Comparison of ENCODE assay signal across 34 cellular contexts in the genomic region with DNA sequence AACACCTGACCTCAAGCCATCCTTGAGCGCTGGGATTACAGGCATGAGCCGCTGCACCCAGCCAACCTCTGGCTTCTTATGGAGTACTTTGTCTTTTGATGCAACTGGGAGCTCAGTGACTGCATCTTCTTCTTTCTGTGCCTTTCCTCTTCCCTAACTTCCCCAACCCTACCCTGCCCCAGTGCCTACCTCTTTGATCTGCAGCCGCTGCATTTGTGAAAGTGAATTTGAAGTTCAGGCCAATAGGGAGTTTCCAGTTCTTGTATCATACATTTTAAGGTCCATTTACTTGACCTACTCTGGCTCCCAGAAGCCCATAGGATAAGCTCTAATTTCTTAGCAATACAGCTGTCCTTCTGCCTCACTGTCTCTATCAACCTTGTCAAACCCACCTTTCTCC.
"Had no signal": no experiment of that assay in that cellular context is flagged by ENCODE, and none has a peak within 500 bp of the region (broad histone marks: within the 10 kb centered on the region; RNA-seq: fewer than 3 reads in every experiment).

No MANE protein-coding gene starts in this region.

- H3K36me3 Mint-ChIP-seq: activated CD4-positive, alpha-beta memory T cell treated with anti-CD3 and anti-CD28 coated beads for 36 hours; activated naive CD4-positive, alpha-beta T cell treated with anti-CD3 and anti-CD28 coated beads, Interleukin-2, amount 50 U/mL, for 72 hours; T-cell had no signal

- H3K27ac Mint-ChIP-seq: activated B cell treated with CpG ODN at 0.5 μM for 24 hours; activated CD4-positive, alpha-beta memory T cell treated with anti-CD3 and anti-CD28 coated beads for 36 hours; activated naive CD4-positive, alpha-beta T cell treated with anti-CD3 and anti-CD28 coated beads for 36 hours; activated T-helper 1 cell treated with anti-CD3 and anti-CD28 coated beads, Interleukin-12 subunit alpha, Interleukin-12 subunit beta, Interleukin-2, Interleukin-4 antibody, amounts not matched to agents 30 ng/mL and 10 ng/mL and 1 ng/mL, durations not matched to agents 14 hours and 24 hours and 36 hours; T-cell had no signal

- H3K4me1 ChIP-seq: adrenal gland, body of pancreas, breast epithelium had no signal

- ATAC-seq: body of pancreas, Right ventricle myocardium inferior, SK-N-SH treated with all-trans-retinoic acid at 6 μM for 48 hours had no signal

- H3K27me3 ChIP-seq: adrenal gland, body of pancreas, breast epithelium had no signal

- H3K4me3 Mint-ChIP-seq: activated B cell treated with CpG ODN at 0.5 μM for 24 hours; activated CD4-positive, alpha-beta memory T cell treated with anti-CD3 and anti-CD28 coated beads for 36 hours; activated naive CD4-positive, alpha-beta T cell treated with anti-CD3 and anti-CD28 coated beads for 36 hours; activated T-cell treated with anti-CD3 and anti-CD28 coated beads, Interleukin-2, amount 50 U/mL, for 4 hours; activated T-helper 1 cell treated with anti-CD3 and anti-CD28 coated beads, Interleukin-12 subunit alpha, Interleukin-12 subunit beta, Interleukin-2, Interleukin-4 antibody, amounts not matched to agents 30 ng/mL and 10 ng/mL and 1 ng/mL, durations not matched to agents 14 hours and 24 hours and 36 hours; T-cell had no signal

- DNase-seq: activated B cell treated with CpG ODN at 0.5 μM for 24 hours; activated CD4-positive, alpha-beta T cell treated with anti-CD3 and anti-CD28 coated beads for 4 hours; activated CD4-positive, alpha-beta T cell treated with anti-CD3 and anti-CD28 coated beads, Interleukin-2, amount 50 U/mL, for 1 hour; activated CD4-positive, CD25-positive, alpha-beta regulatory T cell treated with anti-CD3 and anti-CD28 coated beads, Interleukin-2, amount 50 U/mL, for 72 hours; activated CD8-positive, alpha-beta memory T cell treated with anti-CD3 and anti-CD28 coated beads, Interleukin-2, amount 50 U/mL, for 4 hours; activated gamma-delta T cell treated with Interleukin-2 at 50 U/mL for 16 hours; activated T-cell treated with anti-CD3 and anti-CD28 coated beads for 4 hours; activated T-cell treated with anti-CD3 and anti-CD28 coated beads, Interleukin-2, amount 50 U/mL, for 4 hours; body of pancreas; Kasumi-1; KG1; MG63; NCI-H1048; NCI-H1105 treated with DMSO at 0.1 percent for 48 hours; NCI-H1436; NCI-H1930; NCI-H510A; NCI-H526; NCI-H748 treated with DMSO at 0.1 percent for 48 hours; NK-92 treated with Interleukin-12 subunit alpha and Interleukin-12 subunit beta, amount 100 ng/mL, for 24 hours; PC-9; SIG-M5; T-helper 9 cell had no signal

- H3K4me3 ChIP-seq: adrenal gland, body of pancreas, breast epithelium, MG63, PC-9 had no signal

- H3K27me3 Mint-ChIP-seq: activated B cell treated with CpG ODN at 0.5 μM for 24 hours had no signal

- H3K9me3 ChIP-seq: adrenal gland, body of pancreas, breast epithelium, MG63 had no signal

- H3K9me3 Mint-ChIP-seq: activated B cell treated with CpG ODN at 0.5 μM for 24 hours; activated CD4-positive, alpha-beta memory T cell treated with anti-CD3 and anti-CD28 coated beads for 36 hours; activated naive CD4-positive, alpha-beta T cell treated with anti-CD3 and anti-CD28 coated beads for 36 hours; activated naive CD4-positive, alpha-beta T cell treated with anti-CD3 and anti-CD28 coated beads, Interleukin-2, amount 50 U/mL, for 72 hours; activated T-cell treated with anti-CD3 and anti-CD28 coated beads, Interleukin-2, amount 50 U/mL, for 4 hours; activated T-helper 1 cell treated with anti-CD3 and anti-CD28 coated beads, Interleukin-12 subunit alpha, Interleukin-12 subunit beta, Interleukin-2, Interleukin-4 antibody, amounts not matched to agents 30 ng/mL and 10 ng/mL and 1 ng/mL, durations not matched to agents 14 hours and 24 hours and 36 hours; T-cell had no signal

- H2AFZ ChIP-seq: PC-9 had no signal

- H3K4me2 ChIP-seq: PC-9 had no signal

- H3K36me3 ChIP-seq: adrenal gland, breast epithelium, MG63 had no signal

- H3K27ac ChIP-seq: adrenal gland, body of pancreas, breast epithelium, PC-9, RWPE1, VCaP had no signal
